ENCODE assay signal across 8 cellular contexts in genomic region chr1:41495171-41495948, GRCh38. TPM values are rescaled to one million over a fixed set of nuclear protein-coding genes. Genes with fewer than 3 reads are reported as not detected.
DNase-seq lines count a peak whose midpoint lies in the region; ATAC-seq and TF ChIP-seq lines count a peak whose summit lies in the region.

No MANE protein-coding gene starts in this region.

- no peak for TF ChIP-seq POLR2A in ovary (IDR thresholded peaks at IDR 0.05)

- H3K4me1 ChIP-seq in ovary (ENCODE audit: insufficient read depth): peaks cover 6% of the 10 kb centered on the region
- H3K4me1 ChIP-seq in CD4-positive, alpha-beta memory T cell (ENCODE audit: insufficient read depth, low read length): no peaks in the 10 kb centered on the region

- no peaks in the 10 kb centered on the region for H3K27me3 ChIP-seq in ovary
- peaks cover 3% of the 10 kb centered on the region for H3K27me3 ChIP-seq in CD4-positive, alpha-beta memory T cell (ENCODE audit: insufficient read depth, low read length)

- peak overlapping the region; percentile 59 for H3K4me3 Mint-ChIP-seq in activated CD8-positive, alpha-beta memory T cell treated with anti-CD3 and anti-CD28 coated beads, Interleukin-2, amount 10 ng/mL, durations not matched to agents 7 days and 5 days
- peak overlapping the region; percentile 67 for H3K4me3 Mint-ChIP-seq in endothelial cell (ENCODE audit: unreplicated experiment)
- H3K4me3 Mint-ChIP-seq in CD4-positive, alpha-beta memory T cell: peak overlapping the region in 4 of 8 donors; percentile 17 to 59 (median 44)

- no peaks in the 10 kb centered on the region for H3K36me3 ChIP-seq in ovary
- H3K36me3 ChIP-seq in CD4-positive, alpha-beta memory T cell (ENCODE audit: insufficient read depth, low read length): no peaks in the 10 kb centered on the region

- DNase-seq in activated CD8-positive, alpha-beta memory T cell treated with anti-CD3 and anti-CD28 coated beads, Interleukin-2, amount 10 ng/mL, durations not matched to agents 7 days and 5 days: peak; percentile 48
- DNase-seq in activated CD8-positive, alpha-beta memory T cell treated with anti-CD3 and anti-CD28 coated beads, Interleukin-2, amount 50 U/mL, for 4 hours: no peak
- DNase-seq in RPMI8226 (peak; percentile 42), endothelial cell (ENCODE audit: low spot score) (peak; percentile 50), ovary (peak in 3 of 5 donors; percentile 53 to 60 (median 54)), GM19240 (ENCODE audit: insufficient read length, low spot score) (no peak), GM03348 (ENCODE audit: low spot score) (no peak)
- DNase-seq in CD4-positive, alpha-beta memory T cell: no peak

- H3K9me3 Mint-ChIP-seq in activated CD8-positive, alpha-beta memory T cell treated with anti-CD3 and anti-CD28 coated beads, Interleukin-2, amount 10 ng/mL, durations not matched to agents 7 days and 5 days (ENCODE audit: low read depth): no peaks in the 10 kb centered on the region
- no peaks in the 10 kb centered on the region for H3K9me3 Mint-ChIP-seq in endothelial cell (ENCODE audit: unreplicated experiment)
- peaks cover 0 to 2% (median 0%) of the 10 kb centered on the region in 8 donors for H3K9me3 Mint-ChIP-seq in CD4-positive, alpha-beta memory T cell

- peak; percentile 32 for TF ChIP-seq CTCF in endothelial cell (IDR thresholded peaks at IDR 0.05; ENCODE audit: unreplicated experiment)
- no peak for TF ChIP-seq CTCF in ovary (IDR thresholded peaks at IDR 0.05)

- intact Hi-C loops in ovary (cut with DNase I): no loop called here
- intact Hi-C loops in CD4-positive, alpha-beta memory T cell (cut with micrococcal nuclease): no loop called here

- peak overlapping the region; percentile 14 to 76 for H3K27ac ChIP-seq in ovary
- H3K27ac ChIP-seq in CD4-positive, alpha-beta memory T cell (ENCODE audit: low read depth, low read length): no peak overlapping the region

- no peak overlapping the region for H3K27ac Mint-ChIP-seq in activated CD8-positive, alpha-beta memory T cell treated with anti-CD3 and anti-CD28 coated beads, Interleukin-2, amount 10 ng/mL, durations not matched to agents 7 days and 5 days
- peak overlapping the region; percentile 70 for H3K27ac Mint-ChIP-seq in endothelial cell (ENCODE audit: unreplicated experiment)
- H3K27ac Mint-ChIP-seq in CD4-positive, alpha-beta memory T cell: no peak overlapping the region

- CTCF ChIA-PET in activated CD8-positive, alpha-beta memory T cell treated with anti-CD3 and anti-CD28 coated beads, Interleukin-2, amount 10 ng/mL, durations not matched to agents 7 days and 5 days (lab: Charles Lee): interaction anchor here (0.6 to 2.1 kb wide), 2 partner anchors 20 to 86 kb away, joined by 3 to 6 read pairs; no protein-coding TSS in a partner anchor
- CTCF ChIA-PET in CD4-positive, alpha-beta memory T cell (lab: Charles Lee; ENCODE audit: partially characterized antibody): no interaction called here

- POLR2A ChIA-PET in CD4-positive, alpha-beta memory T cell (lab: Charles Lee; ENCODE audit: partially characterized antibody): no interaction called here

- TF ChIP-seq EP300 in ovary (IDR thresholded peaks at IDR 0.05): no peak

- peaks cover 8% of the 10 kb centered on the region for H3K4me1 Mint-ChIP-seq in activated CD8-positive, alpha-beta memory T cell treated with anti-CD3 and anti-CD28 coated beads, Interleukin-2, amount 10 ng/mL, durations not matched to agents 7 days and 5 days
- H3K4me1 Mint-ChIP-seq in endothelial cell (ENCODE audit: unreplicated experiment): peaks cover 2% of the 10 kb centered on the region
- H3K4me1 Mint-ChIP-seq in CD4-positive, alpha-beta memory T cell: peaks cover 1 to 12% (median 4%) of the 10 kb centered on the region in 4 donors

- 82 to 87% (median 86%) methylated on average over 19 of the region's 19 CpGs for WGBS in ovary, 3 donors

- no peaks in the 10 kb centered on the region for H3K9me3 ChIP-seq in ovary
- H3K9me3 ChIP-seq in CD4-positive, alpha-beta memory T cell (ENCODE audit: control insufficient read depth in 1 of 2, low read length in 2 of 2): no peaks in the 10 kb centered on the region

- H3K36me3 Mint-ChIP-seq in activated CD8-positive, alpha-beta memory T cell treated with anti-CD3 and anti-CD28 coated beads, Interleukin-2, amount 10 ng/mL, durations not matched to agents 7 days and 5 days: no peaks in the 10 kb centered on the region
- peaks cover 4% of the 10 kb centered on the region for H3K36me3 Mint-ChIP-seq in endothelial cell (ENCODE audit: low read depth, unreplicated experiment)
- H3K36me3 Mint-ChIP-seq in CD4-positive, alpha-beta memory T cell: no peaks in the 10 kb centered on the region

- ATAC-seq in activated CD8-positive, alpha-beta memory T cell treated with anti-CD3 and anti-CD28 coated beads, Interleukin-2, amount 10 ng/mL, durations not matched to agents 7 days and 5 days: no peak

- peak overlapping the region; percentile 36 for H3K4me3 ChIP-seq in ovary
- no peak overlapping the region for H3K4me3 ChIP-seq in CD4-positive, alpha-beta memory T cell (ENCODE audit: low read length in 2 of 2)

- H3K27me3 Mint-ChIP-seq in activated CD8-positive, alpha-beta memory T cell treated with anti-CD3 and anti-CD28 coated beads, Interleukin-2, amount 10 ng/mL, durations not matched to agents 7 days and 5 days: peaks cover 16% of the 10 kb centered on the region
- H3K27me3 Mint-ChIP-seq in endothelial cell (ENCODE audit: unreplicated experiment): peaks cover 12% of the 10 kb centered on the region
- H3K27me3 Mint-ChIP-seq in CD4-positive, alpha-beta memory T cell: peaks cover 13 to 16% of the 10 kb centered on the region in 2 donors

RNA-seq across cellular contexts. Expression of gene EDN2, which starts 10.9 kb away (rescaled TPM):
- not detected for total RNA-seq in activated CD8-positive, alpha-beta memory T cell treated with anti-CD3 and anti-CD28 coated beads, Interleukin-2, amount 10 ng/mL, durations not matched to agents 7 days and 5 days
- total RNA-seq in endothelial cell (ENCODE audit: unreplicated experiment) (0.21 TPM), ovary (10 to 100 TPM in 1 of 7 donors, 1 to 10 TPM in 1, under 1 TPM in 3, not detected in 2; 0.20 to 24.8 (median 0.36) TPM)
- polyA plus RNA-seq in ovary: not detected
- total RNA-seq in CD4-positive, alpha-beta memory T cell: not detected
- polyA plus RNA-seq in CD4-positive, alpha-beta memory T cell: not detected

Comparison
In these comparisons a context has a peak if more than half of its experiments do, and no peak if none do; other contexts are left out.
1. DNase-seq: peak in activated CD8-positive, alpha-beta memory T cell treated with anti-CD3 and anti-CD28 coated beads, Interleukin-2, amount 10 ng/mL, durations not matched to agents 7 days and 5 days (single experiment), RPMI8226 (single experiment), endothelial cell (single experiment) and ovary (3 of 5); none in activated CD8-positive, alpha-beta memory T cell treated with anti-CD3 and anti-CD28 coated beads, Interleukin-2, amount 50 U/mL, for 4 hours (single experiment), GM19240 (single experiment), CD4-positive, alpha-beta memory T cell (0 of 5) and GM03348 (single experiment).